ENCODE assay signal across 9 cellular contexts in genomic region chr1:27864264-27864895, GRCh38. TPM values are rescaled to one million over a fixed set of nuclear protein-coding genes. Genes with fewer than 3 reads are reported as not detected.
DNase-seq lines count a peak whose midpoint lies in the region; ATAC-seq and TF ChIP-seq lines count a peak whose summit lies in the region.
"Had no signal": no experiment of that assay in that cellular context is flagged by ENCODE, and none has a peak within 500 bp of the region (broad histone marks: within the 10 kb centered on the region; RNA-seq: fewer than 3 reads in every experiment).

No MANE protein-coding gene starts in this region.

- TF ChIP-seq CTCF in left lung (IDR thresholded peaks at IDR 0.05) = no peak
- no peak for TF ChIP-seq CTCF in tibial nerve (IDR thresholded peaks at IDR 0.05)

- no peaks in the 10 kb centered on the region for H3K36me3 ChIP-seq in left lung
- no peaks in the 10 kb centered on the region for H3K36me3 ChIP-seq in tibial nerve

- no peaks in the 10 kb centered on the region for H3K27me3 ChIP-seq in left lung
- no peaks in the 10 kb centered on the region for H3K27me3 ChIP-seq in tibial nerve

- H3K4me1 ChIP-seq in left lung = peaks cover 0 to 64% of the 10 kb centered on the region in 2 donors
- peaks cover 0 to 18% (median 2%) of the 10 kb centered on the region in 4 donors for H3K4me1 ChIP-seq in tibial nerve

- TF ChIP-seq EP300 in tibial nerve (IDR thresholded peaks at IDR 0.05) = peak in 1 of 2 donors; percentile 21

- H3K4me3 Mint-ChIP-seq in activated CD4-positive, alpha-beta T cell treated with anti-CD3 and anti-CD28 coated beads for 36 hours = no peak overlapping the region
- H3K4me3 Mint-ChIP-seq in activated CD8-positive, alpha-beta T cell treated with anti-CD3 and anti-CD28 coated beads, Interleukin-2, amount 10 ng/mL, durations not matched to agents 7 days and 5 days = no peak overlapping the region

- no peak for TF ChIP-seq POLR2A in tibial nerve (IDR thresholded peaks at IDR 0.05)

- 78 to 84% methylated on average over 8 of the region's 8 CpGs for WGBS in tibial nerve, 2 donors

- H3K9me3 ChIP-seq in left lung (no peaks in the 10 kb centered on the region), tibial nerve (no peaks in the 10 kb centered on the region)

- DNase-seq in activated CD4-positive, alpha-beta T cell treated with anti-CD3 and anti-CD28 coated beads for 36 hours = peak; percentile 57
- DNase-seq in activated CD4-positive, alpha-beta T cell treated with anti-CD3 and anti-CD28 coated beads for 1 hour = no peak
- DNase-seq in activated CD8-positive, alpha-beta T cell treated with anti-CD3 and anti-CD28 coated beads, Interleukin-2, amount 10 ng/mL, durations not matched to agents 7 days and 5 days = no peak
- DNase-seq in left lung (no peak), tibial nerve (ENCODE audit: low spot score in 2 of 2) (no peak), NCI-H146 treated with DMSO at 0.1 percent for 48 hours (lab: John Stamatoyannopoulos, UW; ENCODE audit: unreplicated experiment) (no peak), OCI-M2 (lab: John Stamatoyannopoulos, UW; ENCODE audit: unreplicated experiment) (no peak), SW 1271 (lab: John Stamatoyannopoulos, UW) (no peak)

- intact Hi-C loops in activated CD4-positive, alpha-beta T cell treated with anti-CD3 and anti-CD28 coated beads for 36 hours (cut with DNase I, micrococcal nuclease) = no loop called here
- intact Hi-C loops in left lung (cut with DNase I) = no loop called here

- H3K9me3 Mint-ChIP-seq in activated CD4-positive, alpha-beta T cell treated with anti-CD3 and anti-CD28 coated beads for 36 hours (ENCODE audit: low read depth) = no peaks in the 10 kb centered on the region
- H3K9me3 Mint-ChIP-seq in activated CD8-positive, alpha-beta T cell treated with anti-CD3 and anti-CD28 coated beads, Interleukin-2, amount 10 ng/mL, durations not matched to agents 7 days and 5 days (ENCODE audit: insufficient read depth) = no peaks in the 10 kb centered on the region

- CTCF ChIA-PET in activated CD4-positive, alpha-beta T cell treated with anti-CD3 and anti-CD28 coated beads for 36 hours (lab: Charles Lee) = interaction anchor here (1.8 kb wide), 1 partner anchor 76 kb away, joined by 4 read pairs; no protein-coding TSS in a partner anchor
- CTCF ChIA-PET in activated CD8-positive, alpha-beta T cell treated with anti-CD3 and anti-CD28 coated beads, Interleukin-2, amount 10 ng/mL, durations not matched to agents 7 days and 5 days (lab: Charles Lee) = no interaction called here

- POLR2A ChIA-PET in activated CD4-positive, alpha-beta T cell treated with anti-CD3 and anti-CD28 coated beads for 36 hours (lab: Charles Lee) = no interaction called here
- POLR2A ChIA-PET in activated CD8-positive, alpha-beta T cell treated with anti-CD3 and anti-CD28 coated beads, Interleukin-2, amount 10 ng/mL, durations not matched to agents 7 days and 5 days (lab: Charles Lee) = no interaction called here

- peaks cover 35% of the 10 kb centered on the region for H3K4me1 Mint-ChIP-seq in activated CD4-positive, alpha-beta T cell treated with anti-CD3 and anti-CD28 coated beads for 36 hours
- peaks cover 48% of the 10 kb centered on the region for H3K4me1 Mint-ChIP-seq in activated CD8-positive, alpha-beta T cell treated with anti-CD3 and anti-CD28 coated beads, Interleukin-2, amount 10 ng/mL, durations not matched to agents 7 days and 5 days (ENCODE audit: low read depth)

- peak; percentile 66 for ATAC-seq in activated CD4-positive, alpha-beta T cell treated with anti-CD3 and anti-CD28 coated beads for 36 hours
- ATAC-seq in activated CD8-positive, alpha-beta T cell treated with anti-CD3 and anti-CD28 coated beads, Interleukin-2, amount 10 ng/mL, durations not matched to agents 7 days and 5 days = no peak
- ATAC-seq in left lung = peak; percentile 56

- no peak overlapping the region for H3K4me3 ChIP-seq in left lung
- H3K4me3 ChIP-seq in tibial nerve = no peak overlapping the region
- H3K4me3 ChIP-seq: lung had no signal

- peak overlapping the region; percentile 93 for H3K27ac Mint-ChIP-seq in activated CD4-positive, alpha-beta T cell treated with anti-CD3 and anti-CD28 coated beads for 36 hours
- H3K27ac Mint-ChIP-seq in activated CD8-positive, alpha-beta T cell treated with anti-CD3 and anti-CD28 coated beads, Interleukin-2, amount 10 ng/mL, durations not matched to agents 7 days and 5 days = peak overlapping the region; percentile 86

- peak overlapping the region; percentile 79 to 96 for H3K27ac ChIP-seq in left lung
- H3K27ac ChIP-seq in tibial nerve = peak overlapping the region in 3 of 4 donors; percentile 55 to 78 (median 57)

- H3K36me3 Mint-ChIP-seq in activated CD4-positive, alpha-beta T cell treated with anti-CD3 and anti-CD28 coated beads for 36 hours (ENCODE audit: low read depth) = no peaks in the 10 kb centered on the region
- H3K36me3 Mint-ChIP-seq in activated CD8-positive, alpha-beta T cell treated with anti-CD3 and anti-CD28 coated beads, Interleukin-2, amount 10 ng/mL, durations not matched to agents 7 days and 5 days (ENCODE audit: low read depth) = no peaks in the 10 kb centered on the region

- no peaks in the 10 kb centered on the region for H3K27me3 Mint-ChIP-seq in activated CD4-positive, alpha-beta T cell treated with anti-CD3 and anti-CD28 coated beads for 36 hours
- no peaks in the 10 kb centered on the region for H3K27me3 Mint-ChIP-seq in activated CD8-positive, alpha-beta T cell treated with anti-CD3 and anti-CD28 coated beads, Interleukin-2, amount 10 ng/mL, durations not matched to agents 7 days and 5 days (ENCODE audit: low read depth)

RNA-seq across cellular contexts. Expression of gene THEMIS2, which starts 8.0 kb away (rescaled TPM):
- total RNA-seq in activated CD4-positive, alpha-beta T cell treated with anti-CD3 and anti-CD28 coated beads for 36 hours = 10 to 100 TPM; 14.2 to 16.2 TPM
- 10 to 100 TPM; 35.9 to 39.9 TPM for total RNA-seq in activated CD8-positive, alpha-beta T cell treated with anti-CD3 and anti-CD28 coated beads, Interleukin-2, amount 10 ng/mL, durations not matched to agents 7 days and 5 days
- 100 to 1,000 TPM in 1 of 2 donors, 10 to 100 TPM in 1; 33.7 to 110 TPM for total RNA-seq in left lung
- 10 to 100 TPM; 13.2 to 50.7 (median 23.7) TPM for total RNA-seq in tibial nerve

RNA-seq across cellular contexts. Expression of gene PPP1R8, which starts 33.8 kb away (rescaled TPM):
- 10 to 100 TPM; 49.6 to 65.9 TPM for total RNA-seq in activated CD4-positive, alpha-beta T cell treated with anti-CD3 and anti-CD28 coated beads for 36 hours
- total RNA-seq in activated CD8-positive, alpha-beta T cell treated with anti-CD3 and anti-CD28 coated beads, Interleukin-2, amount 10 ng/mL, durations not matched to agents 7 days and 5 days = 10 to 100 TPM; 61.4 to 66.6 TPM
- total RNA-seq in left lung = 10 to 100 TPM; 31.1 to 34.4 TPM
- 10 to 100 TPM; 32.0 to 58.2 (median 37.2) TPM for total RNA-seq in tibial nerve

RNA-seq across cellular contexts. Expression of gene RPA2, which starts 50.0 kb away (rescaled TPM):
- total RNA-seq in activated CD4-positive, alpha-beta T cell treated with anti-CD3 and anti-CD28 coated beads for 36 hours = 10 to 100 TPM; 70.2 to 72.8 TPM
- total RNA-seq in activated CD8-positive, alpha-beta T cell treated with anti-CD3 and anti-CD28 coated beads, Interleukin-2, amount 10 ng/mL, durations not matched to agents 7 days and 5 days = 10 to 100 TPM; 79.0 to 81.0 TPM
- total RNA-seq in left lung (10 to 100 TPM; 21.1 to 29.8 TPM), tibial nerve (10 to 100 TPM; 16.7 to 37.4 (median 26.1) TPM)
